ENCODE assay signal across 1 cellular context in genomic region chr2:126306539-126306938, GRCh38.
A peak's percentile ranks its signal among the peaks of the same experiment; 100 is the strongest.
TF ChIP-seq lines count a peak whose summit lies in the region.

No MANE protein-coding gene starts in this region.

TF ChIP-seq in HepG2, 621 proteins besides CTCF, POLR2A, EP300 and RAD21 (continued from another document):
- TF ChIP-seq CREB1 (IDR thresholded peaks at IDR 0.05): peak; percentile 90
- TF ChIP-seq CREB1 (CRISPR knock-in tag; IDR thresholded peaks at IDR 0.05): no peak
